8 cellular contexts compared by ENCODE assay signal in the genomic region with DNA sequence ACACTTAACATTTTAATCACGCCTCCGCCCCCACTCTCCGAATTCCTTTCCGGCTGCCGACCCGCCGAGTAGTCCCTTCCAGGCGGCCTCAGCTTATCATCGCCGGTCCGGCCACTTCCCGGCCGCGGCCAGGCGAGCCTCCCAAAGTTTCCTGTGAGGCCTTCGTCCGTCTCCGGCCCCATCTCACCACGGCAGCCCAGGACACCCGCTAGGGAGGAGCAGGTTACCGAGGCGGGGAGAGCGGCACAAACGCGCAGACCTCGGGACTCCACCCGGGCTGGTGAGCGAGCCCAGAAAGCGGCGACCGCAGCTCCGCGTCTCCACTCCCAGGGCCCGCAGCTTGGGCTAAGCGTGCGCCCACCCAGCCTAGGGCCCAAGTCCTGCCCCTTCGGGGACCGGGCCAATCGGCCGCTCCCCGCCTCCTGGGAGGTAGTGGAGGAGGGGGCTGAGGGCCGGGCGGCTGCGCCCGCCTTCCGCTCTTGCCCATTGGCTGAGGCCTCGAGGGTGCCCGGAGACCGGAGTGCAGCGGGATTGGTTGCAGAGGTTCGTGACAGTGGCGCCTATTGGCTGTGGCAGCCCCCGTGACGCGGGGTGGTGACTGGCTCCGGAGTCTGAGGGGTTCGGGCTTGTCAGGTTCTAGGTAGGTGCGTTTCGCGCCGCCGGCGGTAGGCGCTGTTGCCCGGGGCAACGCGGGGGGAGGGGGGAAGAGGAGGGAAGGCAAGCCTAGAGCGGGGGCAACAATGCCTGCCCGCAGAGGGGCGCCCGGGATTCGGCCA. TPM values are rescaled to one million over a fixed set of nuclear protein-coding genes. Genes with fewer than 3 reads are reported as not detected.
DNase-seq lines count a peak whose midpoint lies in the region; ATAC-seq and TF ChIP-seq lines count a peak whose summit lies in the region.

No MANE protein-coding gene starts in this region.

- TF ChIP-seq POLR2A in right lobe of liver (IDR thresholded peaks at IDR 0.05): peak; percentile 99

- 3% methylated on average over 19 of the region's 72 CpGs for WGBS in right lobe of liver (ENCODE audit: insufficient coverage, low coverage, low lambda C conversion rate, missing lambda C conversion rate)

- peak; percentile 93 for ATAC-seq in GM19351 (IDR thresholded peaks at IDR 0.05; ENCODE audit: unreplicated experiment)
- peak; percentile 97 for ATAC-seq in HG03521 (IDR thresholded peaks at IDR 0.05; ENCODE audit: unreplicated experiment)
- ATAC-seq in right lobe of liver: peak; percentile 94 to 99 (median 98)

- peak; percentile 98 for DNase-seq in CD1c-positive myeloid dendritic cell (ENCODE audit: extremely low spot score)
- peak; percentile 99 for DNase-seq in NCI-H69 (lab: John Stamatoyannopoulos, UW)
- peak; percentile 98 for DNase-seq in activated CD4-positive, alpha-beta memory T cell treated with anti-CD3 and anti-CD28 coated beads for 36 hours
- peak; percentile 99 to 100 (median 100) for DNase-seq in dorsolateral prefrontal cortex
- DNase-seq in right lobe of liver: peak; percentile 99 to 100 (median 100)
- DNase-seq in stimulated activated CD4-positive, alpha-beta T cell treated with anti-CD3 and anti-CD28 coated beads, Interleukin-4, amount 100 ng/mL, for 4 hours: peak; percentile 93 to 98

- TF ChIP-seq CTCF in dorsolateral prefrontal cortex (IDR thresholded peaks at IDR 0.05 in 54 of 56, conservative IDR thresholded peaks at IDR 0.05 in 2 of 56; ENCODE audit: low read depth in 1 of 56, partially characterized antibody in 56 of 56) (peak in 32 of 56 donors; percentile 5 to 60 (median 36)), right lobe of liver (IDR thresholded peaks at IDR 0.05) (peak in 1 of 4 donors; percentile 28)

- H3K4me1 Mint-ChIP-seq in activated CD4-positive, alpha-beta memory T cell treated with anti-CD3 and anti-CD28 coated beads for 36 hours (ENCODE audit: low read depth): peaks cover 9% of the 10 kb centered on the region

- no peaks in the 10 kb centered on the region for H3K9me3 Mint-ChIP-seq in activated CD4-positive, alpha-beta memory T cell treated with anti-CD3 and anti-CD28 coated beads for 36 hours

- H3K4me3 Mint-ChIP-seq in activated CD4-positive, alpha-beta memory T cell treated with anti-CD3 and anti-CD28 coated beads for 36 hours: peak overlapping the region; percentile 94

- H3K4me1 ChIP-seq in right lobe of liver: no peaks in the 10 kb centered on the region

- CTCF ChIA-PET in activated CD4-positive, alpha-beta memory T cell treated with anti-CD3 and anti-CD28 coated beads for 36 hours (lab: Charles Lee): interaction anchor here (1.5 kb wide), 1 partner anchor 20 kb away, joined by 4 read pairs; no protein-coding TSS in a partner anchor

- no peaks in the 10 kb centered on the region for H3K36me3 ChIP-seq in right lobe of liver

- H3K4me3 ChIP-seq in dorsolateral prefrontal cortex (peak overlapping the region; percentile 67 to 99 (median 93)), right lobe of liver (peak overlapping the region; percentile 85 to 89 (median 87))

- intact Hi-C loops in activated CD4-positive, alpha-beta memory T cell treated with anti-CD3 and anti-CD28 coated beads for 36 hours (cut with micrococcal nuclease): loop anchor here (1.0 to 10.0 kb wide), 8 partner anchors 20 to 1336 kb away; a partner anchor contains a TSS
- intact Hi-C loops in dorsolateral prefrontal cortex (cut with DNase I) (loop anchor here (1.0 to 2.0 kb wide), 3 partner anchors 20 to 67 kb away; no protein-coding TSS in a partner anchor), right lobe of liver (cut with DNase I) (no loop called here)

- H3K27me3 ChIP-seq in dorsolateral prefrontal cortex: no peaks in the 10 kb centered on the region
- H3K27me3 ChIP-seq in right lobe of liver: no peaks in the 10 kb centered on the region

- H3K9me3 ChIP-seq in right lobe of liver: no peaks in the 10 kb centered on the region

- peaks cover 3% of the 10 kb centered on the region for H3K27me3 Mint-ChIP-seq in activated CD4-positive, alpha-beta memory T cell treated with anti-CD3 and anti-CD28 coated beads for 36 hours

- POLR2A ChIA-PET in activated CD4-positive, alpha-beta memory T cell treated with anti-CD3 and anti-CD28 coated beads for 36 hours (lab: Charles Lee): interaction anchor here (0.9 to 2.0 kb wide), 3 partner anchors 20 to 941 kb away, joined by 3 to 11 read pairs (median 8); a partner anchor contains a TSS

- H3K27ac Mint-ChIP-seq in activated CD4-positive, alpha-beta memory T cell treated with anti-CD3 and anti-CD28 coated beads for 36 hours: peak overlapping the region; percentile 88

- no peaks in the 10 kb centered on the region for H3K36me3 Mint-ChIP-seq in activated CD4-positive, alpha-beta memory T cell treated with anti-CD3 and anti-CD28 coated beads for 36 hours

- H3K27ac ChIP-seq in dorsolateral prefrontal cortex: peak overlapping the region; percentile 63 to 99 (median 95)
- peak overlapping the region; percentile 89 to 94 (median 93) for H3K27ac ChIP-seq in right lobe of liver

RNA-seq across cellular contexts. Expression of a gene that starts 0.8 kb away (rescaled TPM):
- 1 to 10 TPM; 9.1 to 9.5 TPM for total RNA-seq in activated CD4-positive, alpha-beta memory T cell treated with anti-CD3 and anti-CD28 coated beads for 36 hours
- total RNA-seq in dorsolateral prefrontal cortex (10 to 100 TPM; 39.6 to 77.6 (median 61.7) TPM), right lobe of liver (10 to 100 TPM in 1 of 6 experiments, 1 to 10 TPM in 5; 2.6 to 10.9 (median 5.0) TPM)

Comparison
In these comparisons a context has a peak if more than half of its experiments do, and no peak if none do; other contexts are left out.
1. Peak in every context shown above with its lines: DNase-seq, ATAC-seq, H3K4me3 ChIP-seq and H3K27ac ChIP-seq.
2. intact Hi-C loops: an anchor here in activated CD4-positive, alpha-beta memory T cell treated with anti-CD3 and anti-CD28 coated beads for 36 hours (1.0 to 10.0 kb wide) and dorsolateral prefrontal cortex (1.0 to 2.0 kb wide); none called in right lobe of liver.